Comparison of ENCODE assay signal across 11 cellular contexts in genomic region chr2:9096761-9097160, GRCh38.
DNase-seq lines count a peak whose midpoint lies in the region; ATAC-seq and TF ChIP-seq lines count a peak whose summit lies in the region.
"Had no signal": no experiment of that assay in that cellular context is flagged by ENCODE, and none has a peak within 500 bp of the region (broad histone marks: within the 10 kb centered on the region; RNA-seq: fewer than 3 reads in every experiment).

No MANE protein-coding gene starts in this region.

- TF ChIP-seq POLR2A in spleen (IDR thresholded peaks at IDR 0.05), result no peak

- 88 to 99% (median 96%) methylated on average over 10 to 13 of the region's 13 CpGs for whole genome bisulfite sequencing in spleen, 5 donors

- no peaks in the 10 kb centered on the region for H4K20me1 ChIP-seq in BLaER1

- H3K36me3 ChIP-seq in BLaER1 (no peaks in the 10 kb centered on the region), H7 (replicated peaks; ENCODE audit: control insufficient read depth, insufficient read depth, low read length) (no peaks in the 10 kb centered on the region), lower lobe of right lung (no peaks in the 10 kb centered on the region), spleen (no peaks in the 10 kb centered on the region)
- H3K36me3 ChIP-seq: HAP-1 had no signal

- no peak overlapping the region; the same call in 1 of the 2 replicates for H3K9ac ChIP-seq in BLaER1

- H3K9me3 ChIP-seq in BLaER1, result no peaks in the 10 kb centered on the region
- H3K9me3 ChIP-seq in lower lobe of right lung, result no peaks in the 10 kb centered on the region
- no peaks in the 10 kb centered on the region for H3K9me3 ChIP-seq in spleen
- H3K9me3 ChIP-seq: Caco-2, HAP-1 had no signal

- DNase-seq in H7 (peak; percentile 46), lower lobe of right lung (no peak), sciatic nerve (ENCODE audit: low spot score) (no peak), CD1c-positive myeloid dendritic cell (ENCODE audit: extremely low spot score) (no peak), spleen (no peak)
- DNase-seq: Caco-2; CD8-positive, alpha-beta memory T cell; GF-D8 had no signal

- H3K4me2 ChIP-seq in BLaER1, result peak overlapping the region; percentile 77

- H3K4me3 ChIP-seq in BLaER1 (no peak overlapping the region), H7 (ENCODE audit: insufficient read depth, low read depth, low read length) (no peak overlapping the region), lower lobe of right lung (no peak overlapping the region), spleen (no peak overlapping the region)
- H3K4me3 ChIP-seq: HAP-1 had no signal

- H3K27ac ChIP-seq in BLaER1 (peak overlapping the region; percentile 82), lower lobe of right lung (peak overlapping the region; percentile 37), spleen (no peak overlapping the region)

- ATAC-seq in lower lobe of right lung, result no peak
- peak; percentile 13 for ATAC-seq in sciatic nerve
- ATAC-seq in GM18519 (IDR thresholded peaks at IDR 0.05; ENCODE audit: low FRiP score, unreplicated experiment), result no peak

- intact Hi-C loops in lower lobe of right lung (cut with DNase I) (no loop called here), sciatic nerve (cut with DNase I) (no loop called here), spleen (cut with DNase I; ENCODE audit: low total_unique reads) (no loop called here)

- H3K4me1 ChIP-seq in BLaER1, result peaks cover 52% of the 10 kb centered on the region
- peaks cover 26% of the 10 kb centered on the region for H3K4me1 ChIP-seq in lower lobe of right lung
- peaks cover 0 to 13% (median 3%) of the 10 kb centered on the region in 6 donors for H3K4me1 ChIP-seq in spleen
- H3K4me1 ChIP-seq: Caco-2, HAP-1 had no signal

- TF ChIP-seq CTCF in lower lobe of right lung (IDR thresholded peaks at IDR 0.05) (no peak), spleen (IDR thresholded peaks at IDR 0.05 in 8 of 11, conservative IDR thresholded peaks at IDR 0.05 in 3 of 11) (no peak)

- H3K27me3 ChIP-seq in BLaER1 (no peaks in the 10 kb centered on the region), H7 (ENCODE audit: control insufficient read depth, insufficient read depth, low read length) (no peaks in the 10 kb centered on the region; the same call in 1 of the 2 replicates), lower lobe of right lung (ENCODE audit: low read depth) (no peaks in the 10 kb centered on the region), spleen (replicated peaks in 1 of 7) (peaks cover 0 to 54% (median 13%) of the 10 kb centered on the region in 7 donors)

Comparison
In these comparisons a context has a peak if more than half of its experiments do, and no peak if none do; other contexts are left out.
1. H3K27ac ChIP-seq: peak in BLaER1 (single experiment) and lower lobe of right lung (single experiment); none in spleen (0 of 8).